ENCODE assay signal across 11 cellular contexts in genomic region chr22:24968066-24968561, GRCh38. TPM values are rescaled to one million over a fixed set of nuclear protein-coding genes. Genes with fewer than 3 reads are reported as not detected.
DNase-seq lines count a peak whose midpoint lies in the region; TF ChIP-seq lines count a peak whose summit lies in the region.
"Had no signal": no experiment of that assay in that cellular context is flagged by ENCODE, and none has a peak within 500 bp of the region (broad histone marks: within the 10 kb centered on the region; RNA-seq: fewer than 3 reads in every experiment).

No MANE protein-coding gene starts in this region.

- no peaks in the 10 kb centered on the region for H3F3A ChIP-seq in MM.1S (ENCODE audit: insufficient read depth, low read length)

- POLR2A ChIA-PET in MCF 10A (lab: Yijun Ruan, JAX) = interaction anchor here (5.6 to 20.9 kb wide), 2 partner anchors 14 to 18 kb away, joined by 50 to 468 read pairs; partner anchors contain the start of gene KIAA1671

- H4K20me1 ChIP-seq in MM.1S (ENCODE audit: insufficient read depth, low read length) = no peaks in the 10 kb centered on the region

- no peaks in the 10 kb centered on the region for H3K79me2 ChIP-seq in MM.1S (ENCODE audit: low read length)

- intact Hi-C loops in MCF 10A (cut with micrococcal nuclease) (no loop called here), thyroid gland (cut with DNase I) (no loop called here)

- no peaks in the 10 kb centered on the region for H3K9me3 Mint-ChIP-seq in MCF 10A (ENCODE audit: unreplicated experiment)

- no peaks in the 10 kb centered on the region for H3K36me3 ChIP-seq in thyroid gland
- H3K36me3 ChIP-seq in MM.1S (replicated peaks; ENCODE audit: insufficient read depth, low read length) = no peaks in the 10 kb centered on the region
- H3K36me3 ChIP-seq: sigmoid colon had no signal

- peaks cover 43% of the 10 kb centered on the region for H3K4me1 Mint-ChIP-seq in MCF 10A (ENCODE audit: insufficient read depth, unreplicated experiment)

- no peak overlapping the region for H3K9ac ChIP-seq in MM.1S (ENCODE audit: low read length)

- WGBS in thyroid gland, 2 donors = 75 to 79% methylated on average over 6 to 8 of the region's 8 CpGs

- H3K27me3 ChIP-seq in thyroid gland (no peaks in the 10 kb centered on the region), MM.1S (replicated peaks; ENCODE audit: insufficient read depth, low read length) (no peaks in the 10 kb centered on the region)
- H3K27me3 ChIP-seq: sigmoid colon had no signal

- H2AFZ ChIP-seq in MM.1S (ENCODE audit: low read length) = no peak overlapping the region

- peaks cover 23% of the 10 kb centered on the region for H3K36me3 Mint-ChIP-seq in MCF 10A (ENCODE audit: insufficient read depth, unreplicated experiment)

- in situ Hi-C loops in KBM-7 (cut with MboI; ENCODE audit: low pct_unique_long_range_greater_than_20kb, low sequenced_read_pairs) = no loop called here

- peak overlapping the region; percentile 22 to 79 (median 78) for H3K27ac ChIP-seq in thyroid gland
- H3K27ac ChIP-seq in MM.1S (ENCODE audit: low read length) = no peak overlapping the region
- H3K27ac ChIP-seq: sigmoid colon had no signal

- peak overlapping the region; percentile 89 for H3K27ac Mint-ChIP-seq in MCF 10A (ENCODE audit: low read depth, unreplicated experiment)

- H3K4me3 Mint-ChIP-seq in MCF 10A (ENCODE audit: unreplicated experiment) = no peak overlapping the region

- H3K4me1 ChIP-seq in thyroid gland = peaks cover 58 to 84% of the 10 kb centered on the region in 2 donors
- H3K4me1 ChIP-seq in MM.1S (ENCODE audit: low read length) = no peaks in the 10 kb centered on the region; the same call in none of the 2 replicates

- H3K9me3 ChIP-seq in thyroid gland = no peaks in the 10 kb centered on the region
- H3K9me3 ChIP-seq in MM.1S (replicated peaks; ENCODE audit: insufficient read depth, low read length) = no peaks in the 10 kb centered on the region
- H3K9me3 ChIP-seq: sigmoid colon had no signal

- H3K4me2 ChIP-seq in MM.1S (ENCODE audit: low read depth, low read length) = no peak overlapping the region

- BruUV-seq in MCF 10A (replicated peaks; lab: Mats Ljungman, UMichigan) = no TSS peak

- H3K9me2 ChIP-seq in MM.1S (replicated peaks; ENCODE audit: insufficient read depth, low read length) = no peaks in the 10 kb centered on the region

- DNase-seq in HT1080 (ENCODE audit: low read depth) (peak; percentile 54), MCF 10A (ENCODE audit: unreplicated experiment) (peak; percentile 87), iPS-NIHi7 (ENCODE audit: extremely low spot score) (peak; percentile 69), thyroid gland (peak; percentile 39 to 69), KBM-7 (no peak), COR-L47 (lab: John Stamatoyannopoulos, UW) (no peak), NCI-H2196 treated with DMSO at 0.1 percent for 48 hours (lab: John Stamatoyannopoulos, UW; ENCODE audit: unreplicated experiment) (no peak), MM.1S (no peak)
- DNase-seq: activated T-cell treated with anti-CD3 and anti-CD28 coated beads, Interleukin-2, amount 50 U/mL, for 48 hours; NCI-H1436; sigmoid colon had no signal

- H3K27me3 Mint-ChIP-seq in MCF 10A (ENCODE audit: insufficient read depth, unreplicated experiment) = no peaks in the 10 kb centered on the region

- CTCF ChIA-PET in MCF 10A (lab: Yijun Ruan, JAX) = interaction anchor here (0.5 to 1.4 kb wide), 7 partner anchors 9 to 138 kb away, joined by 3 to 5 read pairs (median 4); partner anchors contain the start of gene KIAA1671

- no peak for TF ChIP-seq POLR2A in thyroid gland (IDR thresholded peaks at IDR 0.05)

- H3K4me3 ChIP-seq in thyroid gland (replicated peaks in 1 of 3) (no peak overlapping the region), MM.1S (ENCODE audit: low read length) (no peak overlapping the region)
- H3K4me3 ChIP-seq: sigmoid colon had no signal

- TF ChIP-seq CTCF in MCF 10A (IDR thresholded peaks at IDR 0.05; ENCODE audit: unreplicated experiment) (no peak), thyroid gland (IDR thresholded peaks at IDR 0.05) (no peak), MM.1S (IDR thresholded peaks at IDR 0.05; ENCODE audit: low read length) (no peak)

RNA-seq across cellular contexts. Expression of gene KIAA1671, which starts 15.6 kb away (rescaled TPM):
- 9.8 and 12.8 TPM in 2 replicates for total RNA-seq in HT1080 (2014; rRNA removed; shearing (Covaris generic))
- 6.9 and 7.1 TPM in 2 replicates for polyA plus RNA-seq in HT1080 (2015; cell fraction: cytosol; rRNA removed)
- 50.6 and 62.4 TPM in 2 replicates for polyA plus RNA-seq in HT1080 (2015; cell fraction: nucleus; rRNA removed)
- total RNA-seq in MCF 10A (2022) (61.0 and 68.1 TPM in 2 replicates), thyroid gland (100 to 1,000 TPM in 1 of 4 donors, 10 to 100 TPM in 3; 63.2 to 111 (median 79.7) TPM)

RNA-seq across cellular contexts. Expression of gene LHFPL7, which starts 21.6 kb away (rescaled TPM):
- total RNA-seq in HT1080 (2014; rRNA removed; shearing (Covaris generic)) = not detected in 2 replicates
- polyA plus RNA-seq in HT1080 (2015; cell fraction: cytosol; rRNA removed) = not detected in 2 replicates
- polyA plus RNA-seq in HT1080 (2015; cell fraction: nucleus; rRNA removed) = not detected in 2 replicates
- total RNA-seq in MCF 10A (2022) (not detected in 2 replicates), thyroid gland (not detected)
- total RNA-seq: sigmoid colon had no signal
- polyA plus RNA-seq: sigmoid colon had no signal

Comparison
In these comparisons a context has a peak if more than half of its experiments do, and no peak if none do; other contexts are left out.
1. DNase-seq: peak in HT1080 (single experiment), MCF 10A (single experiment), iPS-NIHi7 (single experiment) and thyroid gland (2 of 2); none in KBM-7 (single experiment), COR-L47 (single experiment), NCI-H2196 treated with DMSO at 0.1 percent for 48 hours (single experiment) and MM.1S (single experiment).